In the genomic region with DNA sequence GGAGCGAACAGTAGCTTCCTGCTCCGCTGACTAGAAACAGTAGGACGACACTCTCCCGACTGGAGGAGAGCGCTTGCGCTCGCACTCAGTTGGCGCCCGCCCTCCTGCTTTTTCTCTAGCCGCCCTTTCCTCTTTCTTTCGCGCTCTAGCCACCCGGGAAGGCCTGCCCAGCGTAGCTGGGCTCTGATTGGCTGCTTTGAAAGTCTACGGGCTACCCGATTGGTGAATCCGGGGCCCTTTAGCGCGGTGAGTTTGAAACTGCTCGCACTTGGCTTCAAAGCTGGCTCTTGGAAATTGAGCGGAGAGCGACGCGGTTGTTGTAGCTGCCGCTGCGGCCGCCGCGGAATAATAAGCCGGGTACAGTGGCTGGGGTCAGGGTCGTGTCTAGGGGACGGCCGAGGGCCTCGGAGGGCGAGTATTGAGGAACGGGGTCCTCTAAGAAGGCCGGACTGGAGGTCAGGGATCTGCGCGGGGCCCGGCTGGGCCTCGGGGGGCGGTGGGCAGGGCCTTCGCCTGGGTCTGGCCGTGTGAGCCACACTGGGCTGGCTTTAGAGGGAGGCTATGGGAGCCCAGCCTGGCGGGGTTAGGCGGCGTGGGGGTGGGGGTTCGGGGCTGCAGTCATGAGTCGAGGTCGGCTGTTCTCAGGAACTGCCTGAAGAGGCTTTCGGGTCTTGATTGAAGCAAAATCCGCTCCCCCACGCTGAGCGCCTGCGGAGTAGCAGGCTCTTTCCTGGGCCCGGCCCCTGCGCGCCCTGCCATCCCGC, we compare ENCODE assay signal across 1 cellular context.
TF ChIP-seq lines count a peak whose summit lies in the region.

TSS of gene CDK1 (plus strand) at position 265 of the 764 bp plus-strand sequence. CDS start 1,688 bp downstream, outside the sequence.

TF ChIP-seq in K562, 482 proteins besides CTCF, POLR2A, EP300 and RAD21 (continued from another document and continues in another):
- TF ChIP-seq RBFOX2 (IDR thresholded peaks at IDR 0.05; ENCODE audit: low read depth, low read length): peak; percentile 100
- peak; percentile 44 for TF ChIP-seq RBM25 (IDR thresholded peaks at IDR 0.05; ENCODE audit: low read depth, low read length, severe bottlenecking)
- TF ChIP-seq, protein P1, sequence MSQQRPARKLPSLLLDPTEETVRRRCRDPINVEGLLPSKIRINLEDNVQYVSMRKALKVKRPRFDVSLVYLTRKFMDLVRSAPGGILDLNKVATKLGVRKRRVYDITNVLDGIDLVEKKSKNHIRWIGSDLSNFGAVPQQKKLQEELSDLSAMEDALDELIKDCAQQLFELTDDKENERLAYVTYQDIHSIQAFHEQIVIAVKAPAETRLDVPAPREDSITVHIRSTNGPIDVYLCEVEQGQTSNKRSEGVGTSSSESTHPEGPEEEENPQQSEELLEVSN (IDR thresholded peaks at IDR 0.05; ENCODE audit: borderline replicate concordance in 1 of 2, extremely low read depth in 1 of 2, insufficient read depth in 1 of 2, insufficient read length in 1 of 2, low read depth in 1 of 2, low read length in 1 of 2, poor library complexity in 1 of 2, severe bottlenecking in 1 of 2): peak; percentile 47 to 53
- TF ChIP-seq PTBP1 (IDR thresholded peaks at IDR 0.05; ENCODE audit: low read depth, low read length): 0 out of 2 replicates have a peak, but pooled peaks have one; percentile 15
- peak; percentile 47; the same call in 1 of the 2 replicates for TF ChIP-seq ESRRA (IDR thresholded peaks at IDR 0.05; ENCODE audit: borderline replicate concordance, low read depth)
- TF ChIP-seq TBP (optimal IDR thresholded peaks at IDR 0.05; ENCODE audit: low read depth, low read length): peak; percentile 97
- peak; percentile 61 for TF ChIP-seq ELF1 (tag; IDR thresholded peaks at IDR 0.05)
- TF ChIP-seq TGIF2 (CRISPR knock-in tag; IDR thresholded peaks at IDR 0.05): peak; percentile 64; the same call in 1 of the 2 replicates
- TF ChIP-seq, protein P2, sequence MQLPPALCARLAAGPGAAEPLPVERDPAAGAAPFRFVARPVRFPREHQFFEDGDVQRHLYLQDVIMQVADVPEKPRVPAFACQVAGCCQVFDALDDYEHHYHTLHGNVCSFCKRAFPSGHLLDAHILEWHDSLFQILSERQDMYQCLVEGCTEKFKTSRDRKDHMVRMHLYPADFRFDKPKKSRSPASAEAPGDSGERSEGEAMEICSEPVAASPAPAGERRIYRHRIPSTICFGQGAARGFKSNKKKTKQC (CRISPR knock-in tag; IDR thresholded peaks at IDR 0.05): no peak
- no peak for TF ChIP-seq SRSF3 (IDR thresholded peaks at IDR 0.05; ENCODE audit: insufficient read depth, low read length)
- TF ChIP-seq CC2D1A (IDR thresholded peaks at IDR 0.05): peak; percentile 97
- no peak for TF ChIP-seq RFX7 (CRISPR knock-in tag; IDR thresholded peaks at IDR 0.05)
- TF ChIP-seq, protein P3, sequence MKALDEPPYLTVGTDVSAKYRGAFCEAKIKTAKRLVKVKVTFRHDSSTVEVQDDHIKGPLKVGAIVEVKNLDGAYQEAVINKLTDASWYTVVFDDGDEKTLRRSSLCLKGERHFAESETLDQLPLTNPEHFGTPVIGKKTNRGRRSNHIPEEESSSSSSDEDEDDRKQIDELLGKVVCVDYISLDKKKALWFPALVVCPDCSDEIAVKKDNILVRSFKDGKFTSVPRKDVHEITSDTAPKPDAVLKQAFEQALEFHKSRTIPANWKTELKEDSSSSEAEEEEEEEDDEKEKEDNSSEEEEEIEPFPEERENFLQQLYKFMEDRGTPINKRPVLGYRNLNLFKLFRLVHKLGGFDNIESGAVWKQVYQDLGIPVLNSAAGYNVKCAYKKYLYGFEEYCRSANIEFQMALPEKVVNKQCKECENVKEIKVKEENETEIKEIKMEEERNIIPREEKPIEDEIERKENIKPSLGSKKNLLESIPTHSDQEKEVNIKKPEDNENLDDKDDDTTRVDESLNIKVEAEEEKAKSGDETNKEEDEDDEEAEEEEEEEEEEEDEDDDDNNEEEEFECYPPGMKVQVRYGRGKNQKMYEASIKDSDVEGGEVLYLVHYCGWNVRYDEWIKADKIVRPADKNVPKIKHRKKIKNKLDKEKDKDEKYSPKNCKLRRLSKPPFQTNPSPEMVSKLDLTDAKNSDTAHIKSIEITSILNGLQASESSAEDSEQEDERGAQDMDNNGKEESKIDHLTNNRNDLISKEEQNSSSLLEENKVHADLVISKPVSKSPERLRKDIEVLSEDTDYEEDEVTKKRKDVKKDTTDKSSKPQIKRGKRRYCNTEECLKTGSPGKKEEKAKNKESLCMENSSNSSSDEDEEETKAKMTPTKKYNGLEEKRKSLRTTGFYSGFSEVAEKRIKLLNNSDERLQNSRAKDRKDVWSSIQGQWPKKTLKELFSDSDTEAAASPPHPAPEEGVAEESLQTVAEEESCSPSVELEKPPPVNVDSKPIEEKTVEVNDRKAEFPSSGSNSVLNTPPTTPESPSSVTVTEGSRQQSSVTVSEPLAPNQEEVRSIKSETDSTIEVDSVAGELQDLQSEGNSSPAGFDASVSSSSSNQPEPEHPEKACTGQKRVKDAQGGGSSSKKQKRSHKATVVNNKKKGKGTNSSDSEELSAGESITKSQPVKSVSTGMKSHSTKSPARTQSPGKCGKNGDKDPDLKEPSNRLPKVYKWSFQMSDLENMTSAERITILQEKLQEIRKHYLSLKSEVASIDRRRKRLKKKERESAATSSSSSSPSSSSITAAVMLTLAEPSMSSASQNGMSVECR (CRISPR knock-in tag; IDR thresholded peaks at IDR 0.05): peak; percentile 85
- no peak for TF ChIP-seq ZNF586 (CRISPR knock-in tag; conservative IDR thresholded peaks at IDR 0.05)
- TF ChIP-seq ZNF444 (CRISPR knock-in tag; IDR thresholded peaks at IDR 0.05): no peak
- TF ChIP-seq IRF2 (CRISPR knock-in tag; IDR thresholded peaks at IDR 0.05): no peak
- TF ChIP-seq AFF1 (IDR thresholded peaks at IDR 0.05; ENCODE audit: low read depth in 1 of 2, partially characterized antibody in 2 of 2): peak in 1 of 2 experiments; percentile 75
- TF ChIP-seq ZNF217 (CRISPR knock-in tag; IDR thresholded peaks at IDR 0.05): no peak
- no peak for TF ChIP-seq SFPQ (IDR thresholded peaks at IDR 0.05; ENCODE audit: low read depth, low read length)
- TF ChIP-seq PHF8 (IDR thresholded peaks at IDR 0.05; ENCODE audit: borderline replicate concordance, low read length): peak; percentile 98
- peak; percentile 80 for TF ChIP-seq TAF7 (tag; IDR thresholded peaks at IDR 0.05)
- peak; percentile 51 to 89 for TF ChIP-seq MNT (conservative IDR thresholded peaks at IDR 0.05)
- TF ChIP-seq RCOR1 (IDR thresholded peaks at IDR 0.05; ENCODE audit: borderline replicate concordance in 1 of 2, low read depth in 2 of 2, low read length in 2 of 2): peak in 1 of 2 experiments; percentile 39; a peak in 1 of 4 replicates
- no peak for TF ChIP-seq STAT5B (CRISPR knock-in tag; IDR thresholded peaks at IDR 0.05)
- peak; percentile 98 for TF ChIP-seq POLR2B (IDR thresholded peaks at IDR 0.05; ENCODE audit: low read depth, partially characterized antibody)
- no peak for TF ChIP-seq ZC3H11A (IDR thresholded peaks at IDR 0.05; ENCODE audit: low read depth, low read length)
- peak; percentile 86 for TF ChIP-seq GATAD2B (IDR thresholded peaks at IDR 0.05; ENCODE audit: borderline replicate concordance)
- TF ChIP-seq POU5F1 (IDR thresholded peaks at IDR 0.05; ENCODE audit: borderline replicate concordance, low read depth, low read length, partially characterized antibody): peak; percentile 45
- TF ChIP-seq FOSL1 (tag; conservative IDR thresholded peaks at IDR 0.05): peak; percentile 18; the same call in 1 of the 2 replicates
- peak; percentile 98 for TF ChIP-seq EP400 (IDR thresholded peaks at IDR 0.05)
- TF ChIP-seq E2F3 (CRISPR knock-in tag; IDR thresholded peaks at IDR 0.05): peak; percentile 96
- TF ChIP-seq MXI1 (IDR thresholded peaks at IDR 0.05; ENCODE audit: low read depth, low read length): 0 out of 2 replicates have a peak, but pooled peaks have one; percentile 20
- TF ChIP-seq LCOR (CRISPR knock-in tag; IDR thresholded peaks at IDR 0.05): peak; percentile 91
- no peak for TF ChIP-seq ZNF274 (IDR thresholded peaks at IDR 0.05; ENCODE audit: borderline replicate concordance, low read depth, low read length)
- TF ChIP-seq ZBTB7A (IDR thresholded peaks at IDR 0.05; ENCODE audit: borderline replicate concordance, control insufficient read depth, low read depth, low read length): peak; percentile 72; the same call in 1 of the 2 replicates
- 0 out of 2 replicates have a peak, but pooled peaks have one; percentile 22 for TF ChIP-seq ARID1B (IDR thresholded peaks at IDR 0.05)
- no peak for TF ChIP-seq HINFP (tag; conservative IDR thresholded peaks at IDR 0.05; ENCODE audit: low read depth)
- TF ChIP-seq SREBF1 (IDR thresholded peaks at IDR 0.05; ENCODE audit: borderline replicate concordance, low read depth, low read length): no peak
- TF ChIP-seq, protein P4, sequence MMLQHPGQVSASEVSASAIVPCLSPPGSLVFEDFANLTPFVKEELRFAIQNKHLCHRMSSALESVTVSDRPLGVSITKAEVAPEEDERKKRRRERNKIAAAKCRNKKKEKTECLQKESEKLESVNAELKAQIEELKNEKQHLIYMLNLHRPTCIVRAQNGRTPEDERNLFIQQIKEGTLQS (IDR thresholded peaks at IDR 0.05): no peak; the same call in 1 of the 2 replicates
- TF ChIP-seq, protein P4 (CRISPR knock-in tag; conservative IDR thresholded peaks at IDR 0.05): peak; percentile 70; the same call in 1 of the 2 replicates
- peak; percentile 95 for TF ChIP-seq XRCC5 (IDR thresholded peaks at IDR 0.05; ENCODE audit: low read depth, low read length)
